Comparison of ENCODE assay signal across 1 cellular context in the genomic region with DNA sequence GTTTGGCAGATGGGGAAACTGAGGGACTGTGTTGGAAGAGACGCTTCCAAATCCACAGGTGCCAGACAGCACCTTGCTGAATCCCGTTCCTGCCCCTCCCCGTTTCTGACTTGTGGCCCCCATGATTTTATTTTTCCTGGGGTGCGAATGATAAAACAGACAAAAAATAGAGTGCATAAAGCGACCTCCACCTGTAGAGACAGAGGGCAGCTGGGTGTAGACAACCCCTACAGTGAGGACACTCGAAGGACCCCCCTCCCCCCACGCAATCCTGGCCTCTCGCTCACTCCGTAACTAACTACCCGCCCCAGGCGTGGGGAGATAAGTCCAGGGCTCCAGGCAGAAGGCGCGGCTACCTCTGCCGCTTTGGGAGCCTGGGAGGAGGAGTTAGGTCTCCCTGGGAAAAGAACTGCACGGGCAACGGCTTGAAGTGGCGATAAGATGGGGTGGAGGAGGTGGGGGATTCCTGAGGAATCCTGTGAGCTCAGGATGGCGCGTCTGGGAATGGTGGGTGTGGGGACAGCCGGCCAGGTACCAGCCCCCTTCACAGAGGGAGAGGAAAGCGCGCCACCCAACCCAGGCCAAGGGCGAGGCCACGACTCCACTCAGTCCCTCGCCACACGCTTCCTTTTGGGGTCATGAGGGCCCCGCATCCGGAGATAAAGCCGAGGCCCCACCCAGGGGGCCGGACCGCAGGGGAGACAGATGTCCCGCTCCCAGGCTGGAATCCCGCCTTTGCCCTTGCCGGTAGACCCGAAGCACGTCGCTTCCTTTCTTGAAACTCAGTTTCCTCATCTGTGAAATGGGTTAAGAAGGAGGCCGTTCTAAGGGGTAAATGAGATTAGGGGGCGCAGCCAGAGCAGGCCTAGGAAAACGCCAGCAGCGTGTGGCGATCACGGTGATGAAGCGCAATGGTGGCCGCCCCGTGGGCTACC.
TF ChIP-seq lines count a peak whose summit lies in the region.

No MANE protein-coding gene starts in this region.

TF ChIP-seq in K562, 482 proteins besides CTCF, POLR2A, EP300 and RAD21 (continued from another document and continues in another):
- TF ChIP-seq, protein P1, sequence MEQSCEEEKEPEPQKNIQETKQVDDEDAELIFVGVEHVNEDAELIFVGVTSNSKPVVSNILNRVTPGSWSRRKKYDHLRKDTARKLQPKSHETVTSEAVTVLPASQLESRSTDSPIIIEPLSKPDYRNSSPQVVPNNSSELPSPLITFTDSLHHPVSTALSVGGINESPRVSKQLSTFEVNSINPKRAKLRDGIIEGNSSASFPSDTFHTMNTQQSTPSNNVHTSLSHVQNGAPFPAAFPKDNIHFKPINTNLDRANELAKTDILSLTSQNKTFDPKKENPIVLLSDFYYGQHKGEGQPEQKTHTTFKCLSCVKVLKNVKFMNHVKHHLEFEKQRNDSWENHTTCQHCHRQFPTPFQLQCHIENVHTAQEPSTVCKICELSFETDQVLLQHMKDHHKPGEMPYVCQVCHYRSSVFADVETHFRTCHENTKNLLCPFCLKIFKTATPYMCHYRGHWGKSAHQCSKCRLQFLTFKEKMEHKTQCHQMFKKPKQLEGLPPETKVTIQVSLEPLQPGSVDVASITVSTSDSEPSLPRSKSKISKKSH (CRISPR knock-in tag; IDR thresholded peaks at IDR 0.05), result no peak
- TF ChIP-seq DPF2 (IDR thresholded peaks at IDR 0.05) (peak; percentile 78; the same call in 1 of the 2 replicates), KLF10 (CRISPR knock-in tag; IDR thresholded peaks at IDR 0.05) (0 out of 2 replicates have a peak, but pooled peaks have one; percentile 36), KLF6 (CRISPR knock-in tag; IDR thresholded peaks at IDR 0.05; ENCODE audit: borderline replicate concordance) (0 out of 2 replicates have a peak, but pooled peaks have one; percentile 26), CEBPG (CRISPR knock-in tag; IDR thresholded peaks at IDR 0.05) (no peak), CEBPG (tag; conservative IDR thresholded peaks at IDR 0.05 in 1 of 2, IDR thresholded peaks at IDR 0.05 in 1 of 2) (no peak), KHSRP (IDR thresholded peaks at IDR 0.05) (no peak), TBP (optimal IDR thresholded peaks at IDR 0.05; ENCODE audit: low read depth, low read length) (peak; percentile 39), TAF7 (tag; IDR thresholded peaks at IDR 0.05) (no peak), ZNF140 (CRISPR knock-in tag; IDR thresholded peaks at IDR 0.05) (no peak), TSC22D4 (tag; IDR thresholded peaks at IDR 0.05) (no peak), NR2F6 (CRISPR knock-in tag; IDR thresholded peaks at IDR 0.05) (no peak), MTA1 (IDR thresholded peaks at IDR 0.05; ENCODE audit: borderline replicate concordance) (peak; percentile 62; the same call in 1 of the 2 replicates), IRF2 (CRISPR knock-in tag; IDR thresholded peaks at IDR 0.05) (no peak), CBX1 (IDR thresholded peaks at IDR 0.05; ENCODE audit: low read depth) (peak; percentile 85; the same call in 1 of the 2 replicates), ZBTB8A (IDR thresholded peaks at IDR 0.05; ENCODE audit: partially characterized antibody) (no peak), SREBF2 (CRISPR knock-in tag; IDR thresholded peaks at IDR 0.05) (no peak), ZBTB1 (CRISPR knock-in tag; IDR thresholded peaks at IDR 0.05; ENCODE audit: borderline replicate concordance, low read depth) (no peak), ZNF586 (CRISPR knock-in tag; conservative IDR thresholded peaks at IDR 0.05) (no peak), BMI1 (IDR thresholded peaks at IDR 0.05; ENCODE audit: low read length) (no peak), SNIP1 (IDR thresholded peaks at IDR 0.05; ENCODE audit: low read depth) (no peak), SNRNP70 (optimal IDR thresholded peaks at IDR 0.05; ENCODE audit: low read depth, low read length) (no peak), ZNF395 (CRISPR knock-in tag; IDR thresholded peaks at IDR 0.05) (peak; percentile 56; the same call in 1 of the 2 replicates), ZNF311 (CRISPR knock-in tag; IDR thresholded peaks at IDR 0.05) (no peak), HIVEP1 (CRISPR knock-in tag; IDR thresholded peaks at IDR 0.05) (no peak), HNRNPUL1 (IDR thresholded peaks at IDR 0.05; ENCODE audit: low read length) (no peak), TCF7L2 (IDR thresholded peaks at IDR 0.05; ENCODE audit: low read depth, low read length) (no peak), SMAD3 (CRISPR knock-in tag; conservative IDR thresholded peaks at IDR 0.05) (no peak), IRF9 (tag; IDR thresholded peaks at IDR 0.05) (no peak), KLF1 (tag; IDR thresholded peaks at IDR 0.05) (peak; percentile 95), MAFF (IDR thresholded peaks at IDR 0.05; ENCODE audit: low read length) (no peak), USF2 (CRISPR knock-in tag; IDR thresholded peaks at IDR 0.05) (0 out of 2 replicates have a peak, but pooled peaks have one; percentile 29), ZNF197 (CRISPR knock-in tag; IDR thresholded peaks at IDR 0.05; ENCODE audit: low read depth) (0 out of 2 replicates have a peak, but pooled peaks have one; percentile 50), ARID3B (CRISPR knock-in tag; IDR thresholded peaks at IDR 0.05; ENCODE audit: borderline replicate concordance) (no peak), BRCA1 (IDR thresholded peaks at IDR 0.05) (no peak), BRCA1 (CRISPR knock-in tag; IDR thresholded peaks at IDR 0.05) (no peak), RHOXF2B (CRISPR knock-in tag; conservative IDR thresholded peaks at IDR 0.05) (no peak)
- TF ChIP-seq, protein P2, sequence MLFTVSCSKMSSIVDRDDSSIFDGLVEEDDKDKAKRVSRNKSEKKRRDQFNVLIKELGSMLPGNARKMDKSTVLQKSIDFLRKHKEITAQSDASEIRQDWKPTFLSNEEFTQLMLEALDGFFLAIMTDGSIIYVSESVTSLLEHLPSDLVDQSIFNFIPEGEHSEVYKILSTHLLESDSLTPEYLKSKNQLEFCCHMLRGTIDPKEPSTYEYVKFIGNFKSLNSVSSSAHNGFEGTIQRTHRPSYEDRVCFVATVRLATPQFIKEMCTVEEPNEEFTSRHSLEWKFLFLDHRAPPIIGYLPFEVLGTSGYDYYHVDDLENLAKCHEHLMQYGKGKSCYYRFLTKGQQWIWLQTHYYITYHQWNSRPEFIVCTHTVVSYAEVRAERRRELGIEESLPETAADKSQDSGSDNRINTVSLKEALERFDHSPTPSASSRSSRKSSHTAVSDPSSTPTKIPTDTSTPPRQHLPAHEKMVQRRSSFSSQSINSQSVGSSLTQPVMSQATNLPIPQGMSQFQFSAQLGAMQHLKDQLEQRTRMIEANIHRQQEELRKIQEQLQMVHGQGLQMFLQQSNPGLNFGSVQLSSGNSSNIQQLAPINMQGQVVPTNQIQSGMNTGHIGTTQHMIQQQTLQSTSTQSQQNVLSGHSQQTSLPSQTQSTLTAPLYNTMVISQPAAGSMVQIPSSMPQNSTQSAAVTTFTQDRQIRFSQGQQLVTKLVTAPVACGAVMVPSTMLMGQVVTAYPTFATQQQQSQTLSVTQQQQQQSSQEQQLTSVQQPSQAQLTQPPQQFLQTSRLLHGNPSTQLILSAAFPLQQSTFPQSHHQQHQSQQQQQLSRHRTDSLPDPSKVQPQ (CRISPR knock-in tag; IDR thresholded peaks at IDR 0.05; ENCODE audit: borderline replicate concordance), result no peak
- TF ChIP-seq, protein P3, sequence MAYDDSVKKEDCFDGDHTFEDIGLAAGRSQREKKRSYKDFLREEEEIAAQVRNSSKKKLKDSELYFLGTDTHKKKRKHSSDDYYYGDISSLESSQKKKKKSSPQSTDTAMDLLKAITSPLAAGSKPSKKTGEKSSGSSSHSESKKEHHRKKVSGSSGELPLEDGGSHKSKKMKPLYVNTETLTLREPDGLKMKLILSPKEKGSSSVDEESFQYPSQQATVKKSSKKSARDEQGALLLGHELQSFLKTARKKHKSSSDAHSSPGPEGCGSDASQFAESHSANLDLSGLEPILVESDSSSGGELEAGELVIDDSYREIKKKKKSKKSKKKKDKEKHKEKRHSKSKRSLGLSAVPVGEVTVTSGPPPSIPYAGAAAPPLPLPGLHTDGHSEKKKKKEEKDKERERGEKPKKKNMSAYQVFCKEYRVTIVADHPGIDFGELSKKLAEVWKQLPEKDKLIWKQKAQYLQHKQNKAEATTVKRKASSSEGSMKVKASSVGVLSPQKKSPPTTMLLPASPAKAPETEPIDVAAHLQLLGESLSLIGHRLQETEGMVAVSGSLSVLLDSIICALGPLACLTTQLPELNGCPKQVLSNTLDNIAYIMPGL (CRISPR knock-in tag; IDR thresholded peaks at IDR 0.05), result no peak
- TF ChIP-seq, protein P4, sequence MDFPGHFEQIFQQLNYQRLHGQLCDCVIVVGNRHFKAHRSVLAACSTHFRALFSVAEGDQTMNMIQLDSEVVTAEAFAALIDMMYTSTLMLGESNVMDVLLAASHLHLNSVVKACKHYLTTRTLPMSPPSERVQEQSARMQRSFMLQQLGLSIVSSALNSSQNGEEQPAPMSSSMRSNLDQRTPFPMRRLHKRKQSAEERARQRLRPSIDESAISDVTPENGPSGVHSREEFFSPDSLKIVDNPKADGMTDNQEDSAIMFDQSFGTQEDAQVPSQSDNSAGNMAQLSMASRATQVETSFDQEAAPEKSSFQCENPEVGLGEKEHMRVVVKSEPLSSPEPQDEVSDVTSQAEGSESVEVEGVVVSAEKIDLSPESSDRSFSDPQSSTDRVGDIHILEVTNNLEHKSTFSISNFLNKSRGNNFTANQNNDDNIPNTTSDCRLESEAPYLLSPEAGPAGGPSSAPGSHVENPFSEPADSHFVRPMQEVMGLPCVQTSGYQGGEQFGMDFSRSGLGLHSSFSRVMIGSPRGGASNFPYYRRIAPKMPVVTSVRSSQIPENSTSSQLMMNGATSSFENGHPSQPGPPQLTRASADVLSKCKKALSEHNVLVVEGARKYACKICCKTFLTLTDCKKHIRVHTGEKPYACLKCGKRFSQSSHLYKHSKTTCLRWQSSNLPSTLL (IDR thresholded peaks at IDR 0.05), result peak; percentile 99
- TF ChIP-seq, protein P5, sequence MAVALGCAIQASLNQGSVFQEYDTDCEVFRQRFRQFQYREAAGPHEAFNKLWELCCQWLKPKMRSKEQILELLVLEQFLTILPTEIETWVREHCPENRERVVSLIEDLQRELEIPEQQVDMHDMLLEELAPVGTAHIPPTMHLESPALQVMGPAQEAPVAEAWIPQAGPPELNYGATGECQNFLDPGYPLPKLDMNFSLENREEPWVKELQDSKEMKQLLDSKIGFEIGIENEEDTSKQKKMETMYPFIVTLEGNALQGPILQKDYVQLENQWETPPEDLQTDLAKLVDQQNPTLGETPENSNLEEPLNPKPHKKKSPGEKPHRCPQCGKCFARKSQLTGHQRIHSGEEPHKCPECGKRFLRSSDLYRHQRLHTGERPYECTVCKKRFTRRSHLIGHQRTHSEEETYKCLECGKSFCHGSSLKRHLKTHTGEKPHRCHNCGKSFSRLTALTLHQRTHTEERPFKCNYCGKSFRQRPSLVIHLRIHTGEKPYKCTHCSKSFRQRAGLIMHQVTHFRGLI (CRISPR knock-in tag; IDR thresholded peaks at IDR 0.05), result no peak
- TF ChIP-seq, protein P6, sequence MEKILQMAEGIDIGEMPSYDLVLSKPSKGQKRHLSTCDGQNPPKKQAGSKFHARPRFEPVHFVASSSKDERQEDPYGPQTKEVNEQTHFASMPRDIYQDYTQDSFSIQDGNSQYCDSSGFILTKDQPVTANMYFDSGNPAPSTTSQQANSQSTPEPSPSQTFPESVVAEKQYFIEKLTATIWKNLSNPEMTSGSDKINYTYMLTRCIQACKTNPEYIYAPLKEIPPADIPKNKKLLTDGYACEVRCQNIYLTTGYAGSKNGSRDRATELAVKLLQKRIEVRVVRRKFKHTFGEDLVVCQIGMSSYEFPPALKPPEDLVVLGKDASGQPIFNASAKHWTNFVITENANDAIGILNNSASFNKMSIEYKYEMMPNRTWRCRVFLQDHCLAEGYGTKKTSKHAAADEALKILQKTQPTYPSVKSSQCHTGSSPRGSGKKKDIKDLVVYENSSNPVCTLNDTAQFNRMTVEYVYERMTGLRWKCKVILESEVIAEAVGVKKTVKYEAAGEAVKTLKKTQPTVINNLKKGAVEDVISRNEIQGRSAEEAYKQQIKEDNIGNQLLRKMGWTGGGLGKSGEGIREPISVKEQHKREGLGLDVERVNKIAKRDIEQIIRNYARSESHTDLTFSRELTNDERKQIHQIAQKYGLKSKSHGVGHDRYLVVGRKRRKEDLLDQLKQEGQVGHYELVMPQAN (IDR thresholded peaks at IDR 0.05; ENCODE audit: borderline replicate concordance), result peak; percentile 39; the same call in 1 of the 2 replicates
